2 cellular contexts compared by ENCODE assay signal in the genomic region with DNA sequence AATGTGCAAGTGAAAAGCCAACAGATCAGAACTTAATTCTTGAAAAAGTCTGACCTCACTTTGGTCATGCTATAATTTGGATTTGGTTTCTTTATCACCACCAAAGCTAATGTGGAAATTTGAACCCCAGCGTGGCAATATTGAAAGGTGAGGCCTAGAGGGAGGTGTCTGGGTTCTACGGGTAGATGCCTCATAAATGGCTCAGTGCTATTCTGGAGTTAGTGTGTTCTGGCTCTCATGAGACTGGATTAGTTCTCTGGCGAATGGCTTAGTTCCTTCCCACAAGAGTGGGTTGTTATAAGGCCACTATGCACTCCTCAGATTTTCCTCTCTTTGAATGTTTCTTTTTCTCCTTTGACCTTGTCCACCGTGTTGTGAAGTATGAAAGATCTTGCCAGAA.
TF ChIP-seq lines count a peak whose summit lies in the region.

No MANE protein-coding gene starts in this region.

TF ChIP-seq in IMR-90, 13 proteins besides CTCF, POLR2A, EP300 and RAD21:
- TF ChIP-seq NFE2L2 (IDR thresholded peaks at IDR 0.05; ENCODE audit: low read depth, low read length) (no peak), RCOR1 (IDR thresholded peaks at IDR 0.05; ENCODE audit: insufficient replicate concordance, low read length) (no peak), CEBPB (IDR thresholded peaks at IDR 0.05; ENCODE audit: low read depth, low read length) (no peak), MXI1 (IDR thresholded peaks at IDR 0.05; ENCODE audit: borderline replicate concordance, low read depth, low read length) (no peak), RFX5 (IDR thresholded peaks at IDR 0.05; ENCODE audit: low read depth, low read length) (no peak), MAZ (IDR thresholded peaks at IDR 0.05; ENCODE audit: borderline replicate concordance, low read depth, low read length) (no peak), MAFK (IDR thresholded peaks at IDR 0.05; ENCODE audit: low read depth, low read length) (no peak), BHLHE40 (IDR thresholded peaks at IDR 0.05; ENCODE audit: low read depth, low read length) (no peak), SMC3 (IDR thresholded peaks at IDR 0.05; ENCODE audit: low read depth, low read length) (no peak), CHD1 (IDR thresholded peaks at IDR 0.05; ENCODE audit: low read depth, low read length) (no peak), FOS (IDR thresholded peaks at IDR 0.05; ENCODE audit: low read depth, low read length) (no peak)
- TF ChIP-seq, protein P1, sequence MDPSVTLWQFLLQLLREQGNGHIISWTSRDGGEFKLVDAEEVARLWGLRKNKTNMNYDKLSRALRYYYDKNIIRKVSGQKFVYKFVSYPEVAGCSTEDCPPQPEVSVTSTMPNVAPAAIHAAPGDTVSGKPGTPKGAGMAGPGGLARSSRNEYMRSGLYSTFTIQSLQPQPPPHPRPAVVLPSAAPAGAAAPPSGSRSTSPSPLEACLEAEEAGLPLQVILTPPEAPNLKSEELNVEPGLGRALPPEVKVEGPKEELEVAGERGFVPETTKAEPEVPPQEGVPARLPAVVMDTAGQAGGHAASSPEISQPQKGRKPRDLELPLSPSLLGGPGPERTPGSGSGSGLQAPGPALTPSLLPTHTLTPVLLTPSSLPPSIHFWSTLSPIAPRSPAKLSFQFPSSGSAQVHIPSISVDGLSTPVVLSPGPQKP (IDR thresholded peaks at IDR 0.05; ENCODE audit: borderline replicate concordance, low read depth, low read length), result no peak
- TF ChIP-seq, protein P2, sequence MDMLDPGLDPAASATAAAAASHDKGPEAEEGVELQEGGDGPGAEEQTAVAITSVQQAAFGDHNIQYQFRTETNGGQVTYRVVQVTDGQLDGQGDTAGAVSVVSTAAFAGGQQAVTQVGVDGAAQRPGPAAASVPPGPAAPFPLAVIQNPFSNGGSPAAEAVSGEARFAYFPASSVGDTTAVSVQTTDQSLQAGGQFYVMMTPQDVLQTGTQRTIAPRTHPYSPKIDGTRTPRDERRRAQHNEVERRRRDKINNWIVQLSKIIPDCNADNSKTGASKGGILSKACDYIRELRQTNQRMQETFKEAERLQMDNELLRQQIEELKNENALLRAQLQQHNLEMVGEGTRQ (IDR thresholded peaks at IDR 0.05; ENCODE audit: low read depth, low read length), result no peak

TF ChIP-seq in K562, 482 proteins besides CTCF, POLR2A, EP300 and RAD21:
- TF ChIP-seq, protein P3, sequence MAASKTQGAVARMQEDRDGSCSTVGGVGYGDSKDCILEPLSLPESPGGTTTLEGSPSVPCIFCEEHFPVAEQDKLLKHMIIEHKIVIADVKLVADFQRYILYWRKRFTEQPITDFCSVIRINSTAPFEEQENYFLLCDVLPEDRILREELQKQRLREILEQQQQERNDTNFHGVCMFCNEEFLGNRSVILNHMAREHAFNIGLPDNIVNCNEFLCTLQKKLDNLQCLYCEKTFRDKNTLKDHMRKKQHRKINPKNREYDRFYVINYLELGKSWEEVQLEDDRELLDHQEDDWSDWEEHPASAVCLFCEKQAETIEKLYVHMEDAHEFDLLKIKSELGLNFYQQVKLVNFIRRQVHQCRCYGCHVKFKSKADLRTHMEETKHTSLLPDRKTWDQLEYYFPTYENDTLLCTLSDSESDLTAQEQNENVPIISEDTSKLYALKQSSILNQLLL (CRISPR knock-in tag; IDR thresholded peaks at IDR 0.05; ENCODE audit: borderline replicate concordance), result no peak
- TF ChIP-seq JUND (IDR thresholded peaks at IDR 0.05; ENCODE audit: borderline replicate concordance, low read depth, low read length) (no peak), JUND (tag; IDR thresholded peaks at IDR 0.05; ENCODE audit: borderline replicate concordance, low read depth, low read length) (no peak), ZNF444 (CRISPR knock-in tag; IDR thresholded peaks at IDR 0.05) (no peak), SAFB2 (IDR thresholded peaks at IDR 0.05; ENCODE audit: borderline replicate concordance, low read depth, low read length, severe bottlenecking) (no peak), POLR2G (IDR thresholded peaks at IDR 0.05; ENCODE audit: low read depth, low read length) (no peak), ZKSCAN8 (CRISPR knock-in tag; IDR thresholded peaks at IDR 0.05) (no peak), ZNF780A (CRISPR knock-in tag; IDR thresholded peaks at IDR 0.05) (no peak), RCOR1 (IDR thresholded peaks at IDR 0.05; ENCODE audit: borderline replicate concordance in 1 of 2, low read depth in 2 of 2, low read length in 2 of 2) (no peak), ZNF121 (CRISPR knock-in tag; conservative IDR thresholded peaks at IDR 0.05) (no peak), RBM15 (IDR thresholded peaks at IDR 0.05; ENCODE audit: insufficient read depth, low read length) (no peak), ZFP30 (CRISPR knock-in tag; IDR thresholded peaks at IDR 0.05; ENCODE audit: borderline replicate concordance) (no peak), TEAD4 (IDR thresholded peaks at IDR 0.05; ENCODE audit: low read length) (no peak), TEAD4 (CRISPR knock-in tag; IDR thresholded peaks at IDR 0.05; ENCODE audit: borderline replicate concordance) (no peak)
- TF ChIP-seq, protein P4, sequence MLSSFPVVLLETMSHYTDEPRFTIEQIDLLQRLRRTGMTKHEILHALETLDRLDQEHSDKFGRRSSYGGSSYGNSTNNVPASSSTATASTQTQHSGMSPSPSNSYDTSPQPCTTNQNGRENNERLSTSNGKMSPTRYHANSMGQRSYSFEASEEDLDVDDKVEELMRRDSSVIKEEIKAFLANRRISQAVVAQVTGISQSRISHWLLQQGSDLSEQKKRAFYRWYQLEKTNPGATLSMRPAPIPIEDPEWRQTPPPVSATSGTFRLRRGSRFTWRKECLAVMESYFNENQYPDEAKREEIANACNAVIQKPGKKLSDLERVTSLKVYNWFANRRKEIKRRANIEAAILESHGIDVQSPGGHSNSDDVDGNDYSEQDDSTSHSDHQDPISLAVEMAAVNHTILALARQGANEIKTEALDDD (IDR thresholded peaks at IDR 0.05), result no peak
- TF ChIP-seq, protein P5, sequence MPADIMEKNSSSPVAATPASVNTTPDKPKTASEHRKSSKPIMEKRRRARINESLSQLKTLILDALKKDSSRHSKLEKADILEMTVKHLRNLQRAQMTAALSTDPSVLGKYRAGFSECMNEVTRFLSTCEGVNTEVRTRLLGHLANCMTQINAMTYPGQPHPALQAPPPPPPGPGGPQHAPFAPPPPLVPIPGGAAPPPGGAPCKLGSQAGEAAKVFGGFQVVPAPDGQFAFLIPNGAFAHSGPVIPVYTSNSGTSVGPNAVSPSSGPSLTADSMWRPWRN (IDR thresholded peaks at IDR 0.05; ENCODE audit: low read depth), result no peak
